21 cellular contexts compared by ENCODE assay signal in genomic region chr16:64893386-64893785, GRCh38.
DNase-seq lines count a peak whose midpoint lies in the region; ATAC-seq, FAIRE-seq and TF ChIP-seq lines count a peak whose summit lies in the region.
"Had no signal": no experiment of that assay in that cellular context is flagged by ENCODE, and none has a peak within 500 bp of the region (broad histone marks: within the 10 kb centered on the region; RNA-seq: fewer than 3 reads in every experiment).

No MANE protein-coding gene starts in this region.

- H3K9me3 Mint-ChIP-seq in HFFc6 (no peaks in the 10 kb centered on the region), chondrocyte (ENCODE audit: low read depth) (peaks cover 4% of the 10 kb centered on the region)

- H3K4me3 Mint-ChIP-seq in HFFc6 (peak overlapping the region; percentile 84), chondrocyte (ENCODE audit: unreplicated experiment) (no peak overlapping the region)
- H3K4me3 Mint-ChIP-seq: activated T-helper 17 cell treated with anti-CD3 and anti-CD28 coated beads, Interleukin-2, amount 50 U/mL, for 72 hours; CD14-positive monocyte; naive thymus-derived CD4-positive, alpha-beta T cell had no signal

- H3K27ac Mint-ChIP-seq in HFFc6: peak overlapping the region; percentile 76
- peak overlapping the region; percentile 83 for H3K27ac Mint-ChIP-seq in chondrocyte (ENCODE audit: unreplicated experiment)
- H3K27ac Mint-ChIP-seq: activated T-helper 17 cell treated with anti-CD3 and anti-CD28 coated beads, Interleukin-2, amount 50 U/mL, for 72 hours; CD14-positive monocyte; naive thymus-derived CD4-positive, alpha-beta T cell had no signal

- no peaks in the 10 kb centered on the region for H3K27me3 ChIP-seq in BLaER1
- H3K27me3 ChIP-seq in body of pancreas: no peaks in the 10 kb centered on the region
- H3K27me3 ChIP-seq: esophagus muscularis mucosa had no signal

- H3K4me3 ChIP-seq in BLaER1 (no peak overlapping the region), body of pancreas (no peak overlapping the region)
- H3K4me3 ChIP-seq: lung, skin epidermis had no signal

- no peaks in the 10 kb centered on the region for H4K20me1 ChIP-seq in BLaER1

- intact Hi-C loops in sciatic nerve (cut with DNase I) (no loop called here), body of pancreas (cut with DNase I) (no loop called here)

- peak overlapping the region; percentile 47 for H3K4me2 ChIP-seq in BLaER1

- no peak for FAIRE-seq in GM19239 (lab: Jason Lieb, UNC)
- FAIRE-seq: HepG2 had no signal

- H3K4me1 Mint-ChIP-seq in HFFc6 (ENCODE audit: low read depth) (peaks cover 34% of the 10 kb centered on the region), chondrocyte (ENCODE audit: low read depth) (peaks cover 70% of the 10 kb centered on the region)
- H3K4me1 Mint-ChIP-seq: activated T-helper 17 cell treated with anti-CD3 and anti-CD28 coated beads, Interleukin-2, amount 50 U/mL, for 72 hours; CD14-positive monocyte; naive thymus-derived CD4-positive, alpha-beta T cell had no signal

- H3K9ac ChIP-seq in BLaER1: no peak overlapping the region

- TF ChIP-seq POLR2A in body of pancreas (IDR thresholded peaks at IDR 0.05): no peak

- H3K36me3 ChIP-seq in BLaER1 (no peaks in the 10 kb centered on the region), body of pancreas (replicated peaks in 1 of 2; ENCODE audit: insufficient read depth in 1 of 2, low read depth in 2 of 2) (no peaks in the 10 kb centered on the region)
- H3K36me3 ChIP-seq: esophagus muscularis mucosa had no signal

- TF ChIP-seq CTCF in HFFc6 (IDR thresholded peaks at IDR 0.05): no peak
- TF ChIP-seq CTCF in chondrocyte (IDR thresholded peaks at IDR 0.05): no peak
- no peak for TF ChIP-seq CTCF in body of pancreas (IDR thresholded peaks at IDR 0.05)

- ATAC-seq in sciatic nerve (peak; percentile 38), body of pancreas (no peak)
- ATAC-seq: activated CD4-positive, CD25-positive, alpha-beta regulatory T cell treated with anti-CD3 and anti-CD28 coated beads, Interleukin-2, amount 50 U/mL, for 24 hours; activated T-helper 17 cell treated with anti-CD3 and anti-CD28 coated beads, Interleukin-2, amount 50 U/mL, for 72 hours; HepG2; naive thymus-derived CD4-positive, alpha-beta T cell had no signal

- H3K36me3 Mint-ChIP-seq in HFFc6 (ENCODE audit: low read depth) (no peaks in the 10 kb centered on the region), chondrocyte (ENCODE audit: low read depth) (no peaks in the 10 kb centered on the region)
- H3K36me3 Mint-ChIP-seq: CD14-positive monocyte had no signal

- no peak overlapping the region for H3K27ac ChIP-seq in BLaER1
- H3K27ac ChIP-seq in body of pancreas: no peak overlapping the region
- H3K27ac ChIP-seq: esophagus muscularis mucosa had no signal

- DNase-seq in HFFc6: peak; percentile 6
- no peak for DNase-seq in chondrocyte (ENCODE audit: low spot score)
- no peak for DNase-seq in sciatic nerve (ENCODE audit: low spot score)
- no peak for DNase-seq in GM19239 (ENCODE audit: insufficient read length, low spot score)
- no peak for DNase-seq in nucleus accumbens (lab: John Stamatoyannopoulos, UW)
- no peak for DNase-seq in body of pancreas
- DNase-seq: effector CD4-positive, alpha-beta T cell; GOT3; naive thymus-derived CD4-positive, alpha-beta T cell; NCI-H2029; NCI-H510A; stimulated activated CD4-positive, alpha-beta T cell treated with anti-CD3 and anti-CD28 coated beads, Interleukin-4, amount 100 ng/mL, for 24 hours; T-helper 9 cell had no signal

- H3K27me3 Mint-ChIP-seq in HFFc6 (ENCODE audit: insufficient read depth): peaks cover 1% of the 10 kb centered on the region; the same call in 1 of the 2 replicates
- H3K27me3 Mint-ChIP-seq in chondrocyte (ENCODE audit: low read depth): no peaks in the 10 kb centered on the region
- H3K27me3 Mint-ChIP-seq: activated T-helper 17 cell treated with anti-CD3 and anti-CD28 coated beads, Interleukin-2, amount 50 U/mL, for 72 hours had no signal

- H3K4me1 ChIP-seq in BLaER1 (peaks cover 6% of the 10 kb centered on the region), body of pancreas (no peaks in the 10 kb centered on the region)

- WGBS in body of pancreas, 2 donors: 40 to 46% methylated on average over 7 of the region's 7 CpGs

- H3K9me3 ChIP-seq in BLaER1 (no peaks in the 10 kb centered on the region), body of pancreas (no peaks in the 10 kb centered on the region)
- H3K9me3 ChIP-seq: esophagus muscularis mucosa had no signal
